Comparison of ENCODE assay signal across 16 cellular contexts in the genomic region with DNA sequence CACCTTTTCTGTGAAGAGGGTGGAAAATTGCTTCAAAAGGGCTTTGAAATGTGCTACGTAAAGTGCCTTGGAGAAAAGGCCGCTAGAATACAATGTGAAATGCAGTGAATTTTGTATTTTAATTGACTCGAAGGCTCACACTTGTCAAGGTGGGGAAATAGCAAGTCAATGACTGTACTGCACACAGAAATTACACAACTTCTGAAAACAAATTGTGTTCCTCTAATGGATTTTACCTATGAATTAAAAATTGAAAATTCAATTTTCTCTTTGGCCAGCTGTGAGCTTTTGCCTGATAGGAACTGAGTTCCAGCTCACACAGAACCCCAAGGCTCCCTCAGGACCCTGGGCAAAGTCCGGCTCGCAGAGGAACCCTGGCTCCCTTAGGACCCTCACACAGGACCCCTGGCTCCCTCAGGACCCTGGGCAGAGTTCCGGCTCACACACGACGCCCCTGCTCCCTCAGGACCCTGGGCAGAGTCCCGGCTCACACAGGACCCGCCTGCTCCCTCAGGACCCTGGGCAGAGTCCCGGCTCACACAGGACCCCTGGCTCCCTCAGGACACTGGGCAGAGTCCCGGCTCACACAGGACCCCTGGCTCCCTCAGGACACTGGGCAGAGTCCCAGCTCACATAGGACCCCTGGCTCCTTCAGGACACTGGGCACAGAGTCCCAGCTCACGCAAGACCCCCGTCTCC.
"Had no signal": no experiment of that assay in that cellular context is flagged by ENCODE, and none has a peak within 500 bp of the region (broad histone marks: within the 10 kb centered on the region; RNA-seq: fewer than 3 reads in every experiment).

No MANE protein-coding gene starts in this region.

- H3K4me3 ChIP-seq: adrenal gland, cardiac muscle cell, esophagus muscularis mucosa, ovary, sigmoid colon, thyroid gland, uterus had no signal

- H3K27ac ChIP-seq: adrenal gland, cardiac muscle cell, esophagus muscularis mucosa, ovary, sigmoid colon, thyroid gland, uterus had no signal

- H3K4me1 ChIP-seq: adrenal gland, thyroid gland, uterus had no signal

- H3K36me3 Mint-ChIP-seq: activated naive CD4-positive, alpha-beta T cell treated with anti-CD3 and anti-CD28 coated beads, Interleukin-2, amount 50 U/mL, for 24 hours; immature natural killer cell had no signal

- H3K4me3 Mint-ChIP-seq: activated naive CD4-positive, alpha-beta T cell treated with anti-CD3 and anti-CD28 coated beads, Interleukin-2, amount 50 U/mL, for 24 hours; immature natural killer cell had no signal

- DNase-seq: activated CD4-positive, alpha-beta T cell treated with anti-CD3 and anti-CD28 coated beads, Interleukin-2, amount 50 U/mL, for 48 hours; activated CD4-positive, CD25-positive, alpha-beta regulatory T cell treated with anti-CD3 and anti-CD28 coated beads, Interleukin-2, amount 50 U/mL, for 72 hours; activated T-cell treated with anti-CD3 and anti-CD28 coated beads, Interleukin-2, amount 50 U/mL, for 1 hour; adrenal gland; immature natural killer cell; sigmoid colon; stimulated activated CD4-positive, alpha-beta T cell treated with anti-CD3 and anti-CD28 coated beads, Interleukin-1b, Interleukin-23, amount 100 ng/mL, for 48 hours; T-helper 1 cell; thyroid gland; uterus had no signal

- H3K36me3 ChIP-seq: adrenal gland, cardiac muscle cell, esophagus muscularis mucosa, ovary, sigmoid colon, thyroid gland, uterus had no signal

- H3K4me1 Mint-ChIP-seq: activated naive CD4-positive, alpha-beta T cell treated with anti-CD3 and anti-CD28 coated beads, Interleukin-2, amount 50 U/mL, for 24 hours; immature natural killer cell had no signal

- ATAC-seq: left colon, SK-N-SH treated with all-trans-retinoic acid at 6 μM for 48 hours had no signal

- H3K9me3 Mint-ChIP-seq: activated naive CD4-positive, alpha-beta T cell treated with anti-CD3 and anti-CD28 coated beads, Interleukin-2, amount 50 U/mL, for 24 hours; immature natural killer cell had no signal

- H3K27ac Mint-ChIP-seq: activated naive CD4-positive, alpha-beta T cell treated with anti-CD3 and anti-CD28 coated beads, Interleukin-2, amount 50 U/mL, for 24 hours; immature natural killer cell had no signal

- H3K9me3 ChIP-seq: adrenal gland, esophagus muscularis mucosa, ovary, sigmoid colon, thyroid gland, uterus had no signal

- H3K27me3 ChIP-seq: cardiac muscle cell, ovary, thyroid gland, uterus had no signal
